19 cellular contexts compared by ENCODE assay signal in genomic region chr9:130301483-130302286, GRCh38. TPM values are rescaled to one million over a fixed set of nuclear protein-coding genes. Genes with fewer than 3 reads are reported as not detected.
DNase-seq lines count a peak whose midpoint lies in the region; ATAC-seq and TF ChIP-seq lines count a peak whose summit lies in the region.
"Had no signal": no experiment of that assay in that cellular context is flagged by ENCODE, and none has a peak within 500 bp of the region (broad histone marks: within the 10 kb centered on the region; RNA-seq: fewer than 3 reads in every experiment).

No MANE protein-coding gene starts in this region.

- DNase-seq in AG20443 (ENCODE audit: low spot score), result peak; percentile 92
- peak; percentile 33 for DNase-seq in adipocyte (ENCODE audit: low read depth)
- peak; percentile 84 for DNase-seq in right atrium auricular region (ENCODE audit: low spot score)
- DNase-seq in lower leg skin (ENCODE audit: low spot score in 2 of 2), result no peak
- DNase-seq in amygdala (lab: John Stamatoyannopoulos, UW), result no peak
- DNase-seq: activated CD4-positive, alpha-beta T cell treated with anti-CD3 and anti-CD28 coated beads, Interleukin-2, amount 10 ng/mL, durations not matched to agents 24 days and 14 days; activated T-cell treated with anti-CD3 and anti-CD28 coated beads, Interleukin-2, amount 50 U/mL, for 72 hours; DMS79 treated with DMSO at 0.1 percent for 48 hours; NCI-H187; NCI-H526; stimulated activated CD4-positive, alpha-beta T cell treated with anti-CD3 and anti-CD28 coated beads, Interleukin-15, amount 100 ng/mL, for 24 hours; T-helper 17 cell had no signal

- no peak for TF ChIP-seq POLR2A in lower leg skin (IDR thresholded peaks at IDR 0.05)

- H3K9me3 ChIP-seq in adipocyte (ENCODE audit: control insufficient read depth, low read length), result no peaks in the 10 kb centered on the region
- no peaks in the 10 kb centered on the region for H3K9me3 ChIP-seq in right atrium auricular region
- H3K9me3 ChIP-seq: neutrophil, thyroid gland had no signal

- no peak overlapping the region for H3K4me3 ChIP-seq in adipocyte (ENCODE audit: low read length)
- no peak overlapping the region for H3K4me3 ChIP-seq in right atrium auricular region
- H3K4me3 ChIP-seq in rectal smooth muscle tissue (ENCODE audit: low read length), result no peak overlapping the region
- no peak overlapping the region for H3K4me3 ChIP-seq in lower leg skin (ENCODE audit: low read depth, poor library complexity, severe bottlenecking)
- H3K4me3 ChIP-seq: thyroid gland had no signal

- H3K27ac ChIP-seq in right atrium auricular region, result peak overlapping the region; percentile 59 to 69
- H3K27ac ChIP-seq in rectal smooth muscle tissue (ENCODE audit: low read depth, low read length), result peak overlapping the region; percentile 80
- H3K27ac ChIP-seq: KMS-11, neutrophil, thyroid gland had no signal

- H3K4me1 ChIP-seq in adipocyte (ENCODE audit: control insufficient read depth, insufficient read depth, low read length) (peaks cover 37% of the 10 kb centered on the region), right atrium auricular region (peaks cover 0 to 45% of the 10 kb centered on the region in 2 donors), rectal smooth muscle tissue (ENCODE audit: control insufficient read depth, insufficient read depth, low read length) (peaks cover 43% of the 10 kb centered on the region)

- no peak for TF ChIP-seq CTCF in right atrium auricular region (IDR thresholded peaks at IDR 0.05)
- no peak for TF ChIP-seq CTCF in lower leg skin (IDR thresholded peaks at IDR 0.05)

- no peaks in the 10 kb centered on the region for H3K36me3 ChIP-seq in adipocyte (ENCODE audit: control insufficient read depth, insufficient read depth, low read length, severe bottlenecking)
- H3K36me3 ChIP-seq in right atrium auricular region, result no peaks in the 10 kb centered on the region
- H3K36me3 ChIP-seq in rectal smooth muscle tissue (ENCODE audit: control insufficient read depth, insufficient read depth, low read length), result peaks cover 5% of the 10 kb centered on the region
- H3K36me3 ChIP-seq: neutrophil, thyroid gland had no signal

- ATAC-seq in GM19463 (IDR thresholded peaks at IDR 0.05; ENCODE audit: unreplicated experiment), result no peak
- ATAC-seq in GM18517 (IDR thresholded peaks at IDR 0.05; ENCODE audit: unreplicated experiment), result no peak
- ATAC-seq: activated T-cell treated with anti-CD3 and anti-CD28 coated beads, Interleukin-2, amount 50 U/mL, for 72 hours; T-helper 17 cell had no signal

- WGBS in lower leg skin, 2 donors, result 55 to 60% methylated on average over 17 to 18 of the region's 18 CpGs

- intact Hi-C loops in lower leg skin (cut with DNase I; ENCODE audit: low total_unique reads), result no loop called here

- H3K9ac ChIP-seq in adipocyte (ENCODE audit: low read length), result no peak overlapping the region
- H3K9ac ChIP-seq in rectal smooth muscle tissue (ENCODE audit: low read length), result no peak overlapping the region
- H3K9ac ChIP-seq: KMS-11 had no signal

- H3K27me3 ChIP-seq in adipocyte (replicated peaks; ENCODE audit: control insufficient read depth, insufficient read depth, low read length), result peaks cover 8% of the 10 kb centered on the region
- no peaks in the 10 kb centered on the region for H3K27me3 ChIP-seq in right atrium auricular region
- no peaks in the 10 kb centered on the region for H3K27me3 ChIP-seq in rectal smooth muscle tissue (ENCODE audit: control insufficient read depth, insufficient read depth, low read length)
- H3K27me3 ChIP-seq: neutrophil, thyroid gland had no signal

RNA-seq across cellular contexts. Expression of gene HMCN2, which starts 36.1 kb away (rescaled TPM):
- total RNA-seq in right atrium auricular region (1 to 10 TPM; 1.3 to 7.3 TPM), lower leg skin (1 to 10 TPM; 1.9 to 4.3 (median 3.0) TPM)
- total RNA-seq: activated CD4-positive, alpha-beta T cell treated with anti-CD3 and anti-CD28 coated beads, Interleukin-2, amount 10 ng/mL, durations not matched to agents 24 days and 14 days; kidney epithelial cell had no signal

Comparison
In these comparisons a context has a peak if more than half of its experiments do, and no peak if none do; other contexts are left out.
1. DNase-seq: peak in AG20443 (single experiment), adipocyte (single experiment) and right atrium auricular region (single experiment); none in lower leg skin (0 of 2) and amygdala (0 of 56).